21 cellular contexts compared by ENCODE assay signal in genomic region chr10:90480466-90480865, GRCh38.
A peak's percentile ranks its signal among the peaks of the same experiment; 100 is the strongest.
DNase-seq lines count a peak whose midpoint lies in the region; ATAC-seq, FAIRE-seq and TF ChIP-seq lines count a peak whose summit lies in the region.
"Had no signal": no experiment of that assay in that cellular context is flagged by ENCODE, and none has a peak within 500 bp of the region (broad histone marks: within the 10 kb centered on the region; RNA-seq: fewer than 3 reads in every experiment).

No MANE protein-coding gene starts in this region.

- ATAC-seq in HG02763 (IDR thresholded peaks at IDR 0.05; ENCODE audit: unreplicated experiment) (no peak), GM18498 (IDR thresholded peaks at IDR 0.05; ENCODE audit: unreplicated experiment) (no peak)

- POLR2A ChIA-PET in MCF 10A (lab: Yijun Ruan, JAX) = interaction anchor here (0.7 to 1.1 kb wide), 3 partner anchors 15 to 62 kb away, joined by 3 to 4 read pairs (median 3); no protein-coding TSS in a partner anchor

- H3K4me1 ChIP-seq in mammary epithelial cell (ENCODE audit: insufficient read depth, low read length) = peaks cover 14% of the 10 kb centered on the region

- H4K20me1 ChIP-seq in mammary epithelial cell (ENCODE audit: insufficient read depth, low read length) (no peaks in the 10 kb centered on the region), neural cell (ENCODE audit: insufficient read depth) (no peaks in the 10 kb centered on the region)
- H4K20me1 ChIP-seq: BLaER1 treated with 17β-estradiol and CSF1 and Interleukin-3, amounts not matched to agents 10 nM and 100 nM had no signal

- H3K4me2 ChIP-seq in mammary epithelial cell (ENCODE audit: insufficient read depth, low read depth, low read length) = no peak overlapping the region
- H3K4me2 ChIP-seq in neural cell (ENCODE audit: low read length) = no peak overlapping the region

- intact Hi-C loops in mammary epithelial cell (cut with micrococcal nuclease) (loop anchor here (10.0 kb wide), 1 partner anchor 336 kb away; no protein-coding TSS in a partner anchor), MCF 10A (cut with micrococcal nuclease) (no loop called here)

- no peaks in the 10 kb centered on the region for H3K9me3 Mint-ChIP-seq in MCF 10A (ENCODE audit: unreplicated experiment)
- H3K9me3 Mint-ChIP-seq: CD4-positive, alpha-beta T cell had no signal

- H3K27me3 ChIP-seq in mammary epithelial cell (ENCODE audit: insufficient read depth, low read length) (no peaks in the 10 kb centered on the region), bronchial epithelial cell (ENCODE audit: control insufficient read depth, insufficient read depth, low read length) (no peaks in the 10 kb centered on the region), neural cell (ENCODE audit: insufficient read depth, low read depth, low read length) (no peaks in the 10 kb centered on the region)
- H3K27me3 ChIP-seq: BLaER1 treated with 17β-estradiol and CSF1 and Interleukin-3, amounts not matched to agents 10 nM and 100 nM had no signal

- no peaks in the 10 kb centered on the region for H3K9me2 ChIP-seq in neural cell (ENCODE audit: insufficient read depth, low read length)

- in situ Hi-C loops in mammary epithelial cell (cut with MboI; ENCODE audit: low sequenced_read_pairs in 2 of 2) = no loop called here

- H2AFZ ChIP-seq in mammary epithelial cell (ENCODE audit: low read depth, low read length) (no peak overlapping the region), neural cell (ENCODE audit: low read depth, low read length) (no peak overlapping the region)
- H2AFZ ChIP-seq: GM23248 had no signal

- H3K9me3 ChIP-seq in mammary epithelial cell (replicated peaks; ENCODE audit: insufficient read depth, low read length) (no peaks in the 10 kb centered on the region), neural cell (ENCODE audit: low read length) (no peaks in the 10 kb centered on the region)

- H3K9ac ChIP-seq in mammary epithelial cell (ENCODE audit: insufficient read depth, low read length) (no peak overlapping the region), neural cell (ENCODE audit: low read length) (no peak overlapping the region)
- H3K9ac ChIP-seq: BLaER1 treated with 17β-estradiol and CSF1 and Interleukin-3, amounts not matched to agents 10 nM and 100 nM; GM23248 had no signal

- no peak overlapping the region for H3K4me3 Mint-ChIP-seq in MCF 10A (ENCODE audit: unreplicated experiment)
- H3K4me3 Mint-ChIP-seq: B cell; CD14-positive monocyte; CD4-positive, alpha-beta T cell had no signal

- BruUV-seq in mammary epithelial cell (replicated peaks; lab: Mats Ljungman, UMichigan) (no TSS peak), MCF 10A (replicated peaks; lab: Mats Ljungman, UMichigan) (no TSS peak)

- DNase-seq in mammary epithelial cell (peak; percentile 37), MCF 10A (ENCODE audit: unreplicated experiment) (no peak), bronchial epithelial cell (ENCODE audit: low read depth) (peak; percentile 66)
- DNase-seq: Calu3; CD4-positive, alpha-beta T cell; COR-L47; DMS79 treated with DMSO at 0.1 percent for 48 hours; GF-D8; GM23248; H7; HCEC 1CT had no signal

- no peak for FAIRE-seq in bronchial epithelial cell (lab: Jason Lieb, UNC)
- FAIRE-seq: A204.1, GM12891, H1 had no signal

- TF ChIP-seq CTCF in mammary epithelial cell (conservative IDR thresholded peaks at IDR 0.05 in 1 of 2, IDR thresholded peaks at IDR 0.05 in 1 of 2; ENCODE audit: extremely low read depth in 1 of 2, insufficient read depth in 1 of 2, low read depth in 1 of 2, low read length in 2 of 2) = no peak
- TF ChIP-seq CTCF in MCF 10A (IDR thresholded peaks at IDR 0.05; ENCODE audit: unreplicated experiment) = no peak
- no peak for TF ChIP-seq CTCF in bronchial epithelial cell (IDR thresholded peaks at IDR 0.05; ENCODE audit: insufficient read depth, low read length, severe bottlenecking)
- TF ChIP-seq CTCF in neural cell (IDR thresholded peaks at IDR 0.05; ENCODE audit: poor library complexity, severe bottlenecking) = no peak

- no peak for TF ChIP-seq EP300 in neural cell (conservative IDR thresholded peaks at IDR 0.05; ENCODE audit: poor library complexity, severe bottlenecking)

- H3K27ac ChIP-seq in mammary epithelial cell (ENCODE audit: insufficient read depth, low read depth, low read length) (no peak overlapping the region), neural cell (ENCODE audit: low read length) (peak overlapping the region; percentile 76)
- H3K27ac ChIP-seq: 22Rv1; BLaER1 treated with 17β-estradiol and CSF1 and Interleukin-3, amounts not matched to agents 10 nM and 100 nM; GM23248 had no signal

- no peaks in the 10 kb centered on the region for H3F3A ChIP-seq in neural cell (ENCODE audit: insufficient read depth, low read length, poor library complexity, severe bottlenecking)

- CTCF ChIA-PET in mammary epithelial cell (lab: Charles Lee; ENCODE audit: low non-redundant PET) (no interaction called here), MCF 10A (lab: Yijun Ruan, JAX) (no interaction called here)

- no peak for TF ChIP-seq RAD21 in neural cell (conservative IDR thresholded peaks at IDR 0.05)

- dilution Hi-C loops in mammary epithelial cell (cut with HindIII; ENCODE audit: low sequenced_read_pairs) = no loop called here

- H3K79me2 ChIP-seq in mammary epithelial cell (ENCODE audit: insufficient read depth, low read length) (no peaks in the 10 kb centered on the region), neural cell (replicated peaks; ENCODE audit: insufficient read depth, low read length) (no peaks in the 10 kb centered on the region)

- peaks cover 7% of the 10 kb centered on the region for H3K36me3 Mint-ChIP-seq in MCF 10A (ENCODE audit: insufficient read depth, unreplicated experiment)
- H3K36me3 Mint-ChIP-seq: CD14-positive monocyte had no signal

- peaks cover 29% of the 10 kb centered on the region for H3K4me1 Mint-ChIP-seq in MCF 10A (ENCODE audit: insufficient read depth, unreplicated experiment)
- H3K4me1 Mint-ChIP-seq: B cell, CD14-positive monocyte had no signal

- H3K36me3 ChIP-seq in mammary epithelial cell (ENCODE audit: insufficient read depth, low read length) (no peaks in the 10 kb centered on the region), bronchial epithelial cell (ENCODE audit: control insufficient read depth, insufficient read depth, low read length) (no peaks in the 10 kb centered on the region), neural cell (ENCODE audit: insufficient read depth, low read length) (no peaks in the 10 kb centered on the region)
- H3K36me3 ChIP-seq: BLaER1 treated with 17β-estradiol and CSF1 and Interleukin-3, amounts not matched to agents 10 nM and 100 nM had no signal

- no peaks in the 10 kb centered on the region for H3K27me3 Mint-ChIP-seq in MCF 10A (ENCODE audit: insufficient read depth, unreplicated experiment)
- H3K27me3 Mint-ChIP-seq: B cell; CD4-positive, alpha-beta T cell had no signal

- no peak overlapping the region for H3K27ac Mint-ChIP-seq in MCF 10A (ENCODE audit: low read depth, unreplicated experiment)
- H3K27ac Mint-ChIP-seq: B cell; CD14-positive monocyte; CD4-positive, alpha-beta T cell had no signal

- H3K4me3 ChIP-seq in mammary epithelial cell (replicated peaks in 1 of 3; ENCODE audit: insufficient read depth in 1 of 3, low read depth in 2 of 3, low read length in 3 of 3) (no peak overlapping the region), bronchial epithelial cell (ENCODE audit: low read depth, low read length) (no peak overlapping the region), neural cell (ENCODE audit: low read length) (no peak overlapping the region)
- H3K4me3 ChIP-seq: BLaER1 treated with 17β-estradiol and CSF1 and Interleukin-3, amounts not matched to agents 10 nM and 100 nM; GM23248 had no signal

TF ChIP-seq in neural cell, 6 proteins besides CTCF, POLR2A, EP300 and RAD21:
- TF ChIP-seq SMC3 (conservative IDR thresholded peaks at IDR 0.05; ENCODE audit: poor library complexity) = no peak
- no peak for TF ChIP-seq TAF1 (IDR thresholded peaks at IDR 0.05; ENCODE audit: low read depth)
- TF ChIP-seq EZH2 (IDR thresholded peaks at IDR 0.05; ENCODE audit: borderline replicate concordance, insufficient read depth, low read length, poor library complexity, severe bottlenecking) = no peak
- no peak for TF ChIP-seq MXI1 (conservative IDR thresholded peaks at IDR 0.05; ENCODE audit: poor library complexity, severe bottlenecking)
- TF ChIP-seq REST (IDR thresholded peaks at IDR 0.05; ENCODE audit: borderline replicate concordance) = no peak
- no peak for TF ChIP-seq POLR2AphosphoS5 (IDR thresholded peaks at IDR 0.05)
TF ChIP-seq in neural cell: peak in this region for 0.
